Comparison of ENCODE assay signal across 27 cellular contexts in genomic region chr14:22313172-22313801, GRCh38.
DNase-seq lines count a peak whose midpoint lies in the region; ATAC-seq, FAIRE-seq and TF ChIP-seq lines count a peak whose summit lies in the region.
"Had no signal": no experiment of that assay in that cellular context is flagged by ENCODE, and none has a peak within 500 bp of the region (broad histone marks: within the 10 kb centered on the region; RNA-seq: fewer than 3 reads in every experiment).

No MANE protein-coding gene starts in this region.

- FAIRE-seq in small intestine (lab: Jason Lieb, UNC) = no peak
- FAIRE-seq: G401.6 had no signal

- ATAC-seq in activated CD4-positive, alpha-beta T cell treated with anti-CD3 and anti-CD28 coated beads for 36 hours = no peak
- ATAC-seq in lung (ENCODE audit: insufficient read depth, low FRiP score) = peak; percentile 43
- ATAC-seq in HG02642 (IDR thresholded peaks at IDR 0.05; ENCODE audit: poor library complexity, unreplicated experiment) = no peak

- H3K36me3 Mint-ChIP-seq in activated CD4-positive, alpha-beta T cell treated with anti-CD3 and anti-CD28 coated beads for 36 hours (ENCODE audit: low read depth) = no peaks in the 10 kb centered on the region
- H3K36me3 Mint-ChIP-seq in activated CD4-positive, alpha-beta T cell treated with anti-CD3 and anti-CD28 coated beads, Interleukin-2, amount 10 ng/mL, durations not matched to agents 7 days and 5 days (ENCODE audit: low read depth) = no peaks in the 10 kb centered on the region
- H3K36me3 Mint-ChIP-seq: CD8-positive, alpha-beta memory T cell had no signal

- WGBS in lung, 2 donors = 30 to 59% methylated on average over 1 of the region's 1 CpG
- WGBS in small intestine, 3 donors = 27 to 37% (median 31%) methylated on average over 1 of the region's 1 CpG

- peak overlapping the region; percentile 47 for H3K27ac Mint-ChIP-seq in activated CD4-positive, alpha-beta T cell treated with anti-CD3 and anti-CD28 coated beads for 36 hours
- no peak overlapping the region for H3K27ac Mint-ChIP-seq in activated CD4-positive, alpha-beta T cell treated with anti-CD3 and anti-CD28 coated beads, Interleukin-2, amount 10 ng/mL, durations not matched to agents 7 days and 5 days
- H3K27ac Mint-ChIP-seq: CD8-positive, alpha-beta memory T cell; stimulated activated naive CD8-positive, alpha-beta T cell treated with anti-CD3 and anti-CD28 coated beads, Interleukin-15, amount 100 ng/mL, for 72 hours had no signal

- in situ Hi-C loops in astrocyte of the spinal cord (cut with HindIII; ENCODE audit: low sequenced_read_pairs) = no loop called here

- TF ChIP-seq CTCF in astrocyte of the spinal cord (IDR thresholded peaks at IDR 0.05; ENCODE audit: low read depth, low read length) (no peak), lung (IDR thresholded peaks at IDR 0.05; ENCODE audit: control extremely low read depth, extremely low read depth) (no peak)

- H3K27ac ChIP-seq in lung (ENCODE audit: low read depth in 1 of 2, low read length in 1 of 2) (no peak overlapping the region), small intestine (ENCODE audit: low read depth in 1 of 2, low read length in 1 of 2) (no peak overlapping the region)
- H3K27ac ChIP-seq: epithelial cell of prostate, WERI-Rb-1 had no signal

- H3K4me1 ChIP-seq in lung (ENCODE audit: control insufficient read depth in 2 of 2, insufficient read depth in 2 of 2, low read length in 2 of 2) (peaks cover 0 to 3% of the 10 kb centered on the region in 2 donors), small intestine (ENCODE audit: control insufficient read depth in 2 of 2, insufficient read depth in 1 of 2, low read depth in 1 of 2, low read length in 1 of 2) (no peaks in the 10 kb centered on the region)

- H3K4me1 Mint-ChIP-seq in activated CD4-positive, alpha-beta T cell treated with anti-CD3 and anti-CD28 coated beads for 36 hours = no peaks in the 10 kb centered on the region
- peaks cover 3% of the 10 kb centered on the region for H3K4me1 Mint-ChIP-seq in activated CD4-positive, alpha-beta T cell treated with anti-CD3 and anti-CD28 coated beads, Interleukin-2, amount 10 ng/mL, durations not matched to agents 7 days and 5 days
- H3K4me1 Mint-ChIP-seq: CD8-positive, alpha-beta memory T cell; central memory CD8-positive, alpha-beta T cell; neural crest cell; stimulated activated naive CD8-positive, alpha-beta T cell treated with anti-CD3 and anti-CD28 coated beads, Interleukin-15, amount 100 ng/mL, for 72 hours had no signal

- H3K4me3 ChIP-seq in astrocyte of the spinal cord (ENCODE audit: low read depth, low read length) = no peak overlapping the region
- no peak overlapping the region for H3K4me3 ChIP-seq in lung
- H3K4me3 ChIP-seq in small intestine (ENCODE audit: low read depth in 1 of 2, low read length in 2 of 2) = no peak overlapping the region
- H3K4me3 ChIP-seq: K562, tibial artery had no signal

- no peaks in the 10 kb centered on the region for H3K9me3 Mint-ChIP-seq in activated CD4-positive, alpha-beta T cell treated with anti-CD3 and anti-CD28 coated beads for 36 hours (ENCODE audit: low read depth)
- H3K9me3 Mint-ChIP-seq in activated CD4-positive, alpha-beta T cell treated with anti-CD3 and anti-CD28 coated beads, Interleukin-2, amount 10 ng/mL, durations not matched to agents 7 days and 5 days = no peaks in the 10 kb centered on the region
- H3K9me3 Mint-ChIP-seq: CD8-positive, alpha-beta memory T cell; central memory CD8-positive, alpha-beta T cell; neural crest cell; stimulated activated naive CD8-positive, alpha-beta T cell treated with anti-CD3 and anti-CD28 coated beads, Interleukin-15, amount 100 ng/mL, for 72 hours had no signal

- H3K27me3 ChIP-seq in lung (ENCODE audit: control insufficient read depth, insufficient read depth) (no peaks in the 10 kb centered on the region), small intestine (ENCODE audit: control insufficient read depth in 2 of 2, insufficient read depth in 2 of 2, low read length in 2 of 2) (no peaks in the 10 kb centered on the region)
- H3K27me3 ChIP-seq: tibial artery had no signal

- H3K36me3 ChIP-seq in lung (ENCODE audit: control insufficient read depth in 2 of 2, insufficient read depth in 2 of 2, low read length in 2 of 2) (no peaks in the 10 kb centered on the region), small intestine (ENCODE audit: control insufficient read depth in 2 of 2, insufficient read depth in 2 of 2, low read length in 2 of 2) (no peaks in the 10 kb centered on the region)
- H3K36me3 ChIP-seq: tibial artery, WERI-Rb-1 had no signal

- no peaks in the 10 kb centered on the region for H3K27me3 Mint-ChIP-seq in activated CD4-positive, alpha-beta T cell treated with anti-CD3 and anti-CD28 coated beads for 36 hours
- H3K27me3 Mint-ChIP-seq in activated CD4-positive, alpha-beta T cell treated with anti-CD3 and anti-CD28 coated beads, Interleukin-2, amount 10 ng/mL, durations not matched to agents 7 days and 5 days = no peaks in the 10 kb centered on the region
- H3K27me3 Mint-ChIP-seq: CD8-positive, alpha-beta memory T cell; central memory CD8-positive, alpha-beta T cell; stimulated activated naive CD8-positive, alpha-beta T cell treated with anti-CD3 and anti-CD28 coated beads, Interleukin-15, amount 100 ng/mL, for 72 hours had no signal

- POLR2A ChIA-PET in activated CD4-positive, alpha-beta T cell treated with anti-CD3 and anti-CD28 coated beads for 36 hours (lab: Charles Lee) = no interaction called here
- POLR2A ChIA-PET in activated CD4-positive, alpha-beta T cell treated with anti-CD3 and anti-CD28 coated beads, Interleukin-2, amount 10 ng/mL, durations not matched to agents 7 days and 5 days (lab: Charles Lee) = no interaction called here

- DNase-seq in activated CD4-positive, alpha-beta T cell treated with anti-CD3 and anti-CD28 coated beads for 36 hours = no peak
- DNase-seq in activated CD4-positive, alpha-beta T cell treated with anti-CD3 and anti-CD28 coated beads, Interleukin-2, amount 10 ng/mL, durations not matched to agents 7 days and 5 days = no peak
- DNase-seq in HS-27A (ENCODE audit: low read depth) (peak; percentile 43), astrocyte of the spinal cord (ENCODE audit: low read depth, low spot score) (peak; percentile 22), lung (ENCODE audit: low spot score) (no peak), small intestine (no peak)
- no peak for DNase-seq in activated CD8-positive, alpha-beta memory T cell treated with anti-CD3 and anti-CD28 coated beads for 24 hours
- DNase-seq: 8988T; activated naive CD4-positive, alpha-beta T cell treated with Interleukin-2 at 50 U/mL for 16 hours; activated T-cell treated with anti-CD3 and anti-CD28 coated beads for 4 hours; CD8-positive, alpha-beta memory T cell; DMS153; left ventricle myocardium superior; NCI-H1417 treated with DMSO at 0.1 percent for 48 hours; NCI-H2081 treated with DMSO at 0.1 percent for 48 hours; posterior cingulate gyrus; stimulated activated CD4-positive, alpha-beta T cell treated with anti-CD3 and anti-CD28 coated beads, Interleukin-15, amount 100 ng/mL, for 24 hours; stimulated activated naive CD8-positive, alpha-beta T cell treated with anti-CD3 and anti-CD28 coated beads, Interleukin-15, amount 100 ng/mL, for 72 hours; T-helper 9 cell; tibial artery had no signal

- no peaks in the 10 kb centered on the region for H3K9me3 ChIP-seq in lung (ENCODE audit: control insufficient read depth in 2 of 2, insufficient read depth in 1 of 2, low read length in 1 of 2)
- H3K9me3 ChIP-seq in small intestine (ENCODE audit: control insufficient read depth, low read depth) = no peaks in the 10 kb centered on the region
- H3K9me3 ChIP-seq: tibial artery had no signal

- CTCF ChIA-PET in activated CD4-positive, alpha-beta T cell treated with anti-CD3 and anti-CD28 coated beads for 36 hours (lab: Charles Lee) = interaction anchor here (0.8 kb wide), 1 partner anchor 9 kb away, joined by 4 read pairs; no protein-coding TSS in a partner anchor
- CTCF ChIA-PET in activated CD4-positive, alpha-beta T cell treated with anti-CD3 and anti-CD28 coated beads, Interleukin-2, amount 10 ng/mL, durations not matched to agents 7 days and 5 days (lab: Charles Lee) = no interaction called here

- intact Hi-C loops in activated CD4-positive, alpha-beta T cell treated with anti-CD3 and anti-CD28 coated beads for 36 hours (cut with DNase I, micrococcal nuclease) = loop anchor here in 1 of 2 experiments (10.0 kb wide), 1 partner anchor 242 kb away; no protein-coding TSS in a partner anchor

- no peak overlapping the region for H3K4me3 Mint-ChIP-seq in activated CD4-positive, alpha-beta T cell treated with anti-CD3 and anti-CD28 coated beads for 36 hours
- no peak overlapping the region for H3K4me3 Mint-ChIP-seq in activated CD4-positive, alpha-beta T cell treated with anti-CD3 and anti-CD28 coated beads, Interleukin-2, amount 10 ng/mL, durations not matched to agents 7 days and 5 days
- H3K4me3 Mint-ChIP-seq: CD8-positive, alpha-beta memory T cell; central memory CD8-positive, alpha-beta T cell; neural crest cell; stimulated activated naive CD8-positive, alpha-beta T cell treated with anti-CD3 and anti-CD28 coated beads, Interleukin-15, amount 100 ng/mL, for 72 hours had no signal

Comparison
In these comparisons a context has a peak if more than half of its experiments do, and no peak if none do; other contexts are left out.
1. DNase-seq: peak in HS-27A (single experiment) and astrocyte of the spinal cord (single experiment); none in activated CD4-positive, alpha-beta T cell treated with anti-CD3 and anti-CD28 coated beads for 36 hours (single experiment), activated CD4-positive, alpha-beta T cell treated with anti-CD3 and anti-CD28 coated beads, Interleukin-2, amount 10 ng/mL, durations not matched to agents 7 days and 5 days (single experiment), lung (single experiment), small intestine (single experiment) and activated CD8-positive, alpha-beta memory T cell treated with anti-CD3 and anti-CD28 coated beads for 24 hours (single experiment).